Comparison of ENCODE assay signal across 15 cellular contexts in genomic region chr3:189941679-189942078, GRCh38.
DNase-seq lines count a peak whose midpoint lies in the region; FAIRE-seq and TF ChIP-seq lines count a peak whose summit lies in the region.
"Had no signal": no experiment of that assay in that cellular context is flagged by ENCODE, and none has a peak within 500 bp of the region (broad histone marks: within the 10 kb centered on the region; RNA-seq: fewer than 3 reads in every experiment).

No MANE protein-coding gene starts in this region.

- H3K4me3 ChIP-seq in smooth muscle cell: no peak overlapping the region
- H3K4me3 ChIP-seq: adrenal gland, BLaER1, esophagus muscularis mucosa, GM12878, sigmoid colon had no signal

- H3K36me3 ChIP-seq in smooth muscle cell (ENCODE audit: low read depth): no peaks in the 10 kb centered on the region
- H3K36me3 ChIP-seq: adrenal gland, BLaER1, esophagus muscularis mucosa, sigmoid colon had no signal

- TF ChIP-seq CTCF in smooth muscle cell (IDR thresholded peaks at IDR 0.05; ENCODE audit: borderline replicate concordance, insufficient read depth, poor library complexity, severe bottlenecking): no peak

- no peaks in the 10 kb centered on the region for H4K20me1 ChIP-seq in smooth muscle cell (ENCODE audit: low read depth)
- H4K20me1 ChIP-seq: BLaER1 had no signal

- H2AFZ ChIP-seq in smooth muscle cell (ENCODE audit: low read depth): peak overlapping the region; percentile 56

- peak overlapping the region; percentile 95 for H3K27ac ChIP-seq in smooth muscle cell (ENCODE audit: low read depth)
- H3K27ac ChIP-seq: adrenal gland, BLaER1, esophagus muscularis mucosa, sigmoid colon had no signal

- H3K79me2 ChIP-seq in smooth muscle cell (ENCODE audit: low read depth): no peaks in the 10 kb centered on the region

- H3K4me1 ChIP-seq in smooth muscle cell (ENCODE audit: low read depth): peaks cover 6% of the 10 kb centered on the region
- H3K4me1 ChIP-seq: adrenal gland, BLaER1, esophagus muscularis mucosa, sigmoid colon had no signal

- H3K4me2 ChIP-seq in smooth muscle cell: peak overlapping the region; percentile 37
- H3K4me2 ChIP-seq: BLaER1 had no signal

- H3F3A ChIP-seq in smooth muscle cell (ENCODE audit: low read depth): no peaks in the 10 kb centered on the region

- H3K9me3 ChIP-seq in smooth muscle cell (replicated peaks; ENCODE audit: low read depth): no peaks in the 10 kb centered on the region
- H3K9me3 ChIP-seq: adrenal gland, BLaER1, esophagus muscularis mucosa, sigmoid colon had no signal

- DNase-seq in activated T-cell treated with anti-CD3 and anti-CD28 coated beads for 48 hours (ENCODE audit: low read depth) (peak; percentile 23), activated T-cell treated with anti-CD3 and anti-CD28 coated beads for 4 hours (no peak), RCC 7860 (ENCODE audit: low spot score) (peak; percentile 47), fibroblast of peridontal ligament (ENCODE audit: extremely low read depth) (peak; percentile 44), smooth muscle cell (lab: John Stamatoyannopoulos, UW; ENCODE audit: unreplicated experiment) (no peak), DMS79 treated with DMSO at 0.1 percent for 48 hours (lab: John Stamatoyannopoulos, UW) (no peak), mucosa of gallbladder (ENCODE audit: low spot score) (no peak), germinal center (ENCODE audit: low spot score) (no peak)
- DNase-seq: adrenal gland, KBM-7, left ventricle myocardium superior, sigmoid colon had no signal

- WGBS in smooth muscle cell (ENCODE audit: low lambda C conversion rate): 12% methylated on average over 2 of the region's 2 CpGs

- H3K27me3 ChIP-seq in smooth muscle cell (ENCODE audit: low read depth): no peaks in the 10 kb centered on the region
- H3K27me3 ChIP-seq: adrenal gland, BLaER1, esophagus muscularis mucosa, sigmoid colon had no signal

- H3K9ac ChIP-seq in smooth muscle cell (ENCODE audit: low read depth): peak overlapping the region; percentile 82
- H3K9ac ChIP-seq: BLaER1 had no signal

- peak; percentile 7 for FAIRE-seq in RCC 7860 (lab: Jason Lieb, UNC)
- FAIRE-seq: GM12878 had no signal

Comparison
In these comparisons a context has a peak if more than half of its experiments do, and no peak if none do; other contexts are left out.
1. DNase-seq: peak in activated T-cell treated with anti-CD3 and anti-CD28 coated beads for 48 hours (single experiment), RCC 7860 (single experiment) and fibroblast of peridontal ligament (single experiment); none in activated T-cell treated with anti-CD3 and anti-CD28 coated beads for 4 hours (single experiment), smooth muscle cell (single experiment), DMS79 treated with DMSO at 0.1 percent for 48 hours (single experiment), mucosa of gallbladder (single experiment) and germinal center (single experiment).